Comparison of ENCODE assay signal across 19 cellular contexts in the genomic region with DNA sequence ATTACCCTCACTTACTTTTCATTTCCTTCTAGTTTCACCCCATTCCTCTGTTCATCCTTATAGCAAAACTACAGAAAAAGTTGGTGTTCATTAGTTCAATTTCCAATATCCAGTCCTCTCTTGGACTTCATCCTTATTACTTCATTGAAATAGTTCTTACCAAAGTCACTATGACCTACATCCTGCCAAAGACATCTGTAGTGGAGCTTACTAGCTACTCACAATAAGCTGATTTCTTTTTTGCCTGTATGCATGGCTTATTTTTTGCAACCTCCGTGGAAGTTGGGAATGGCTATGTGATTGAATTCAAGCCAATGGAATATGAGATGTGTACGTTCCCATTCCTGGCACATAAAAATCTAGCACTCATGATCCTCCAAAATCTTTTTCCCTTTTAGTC. TPM values are rescaled to one million over a fixed set of nuclear protein-coding genes. Genes with fewer than 3 reads are reported as not detected.
"Had no signal": no experiment of that assay in that cellular context is flagged by ENCODE, and none has a peak within 500 bp of the region (broad histone marks: within the 10 kb centered on the region; RNA-seq: fewer than 3 reads in every experiment).

No MANE protein-coding gene starts in this region.

- DNase-seq: activated CD4-positive, alpha-beta T cell treated with anti-CD3 and anti-CD28 coated beads, Interleukin-2, amount 10 ng/mL, durations not matched to agents 24 days and 14 days; activated CD8-positive, alpha-beta T cell treated with anti-CD3 and anti-CD28 coated beads for 36 hours; activated effector memory CD4-positive, alpha-beta T cell treated with anti-CD3 and anti-CD28 coated beads, Interleukin-2, amount 50 U/mL, for 16 hours; activated naive CD4-positive, alpha-beta T cell treated with anti-CD3 and anti-CD28 coated beads, Interleukin-2, amount 50 U/mL, for 16 hours; activated T-cell treated with anti-CD3 and anti-CD28 coated beads, Interleukin-2, amount 50 U/mL, for 4 hours; adrenal gland; effector CD8-positive, alpha-beta T cell; heart right ventricle; left cardiac atrium; mesendoderm; naive thymus-derived CD8-positive, alpha-beta T cell; psoas muscle; right cardiac atrium; small intestine; stimulated activated CD4-positive, alpha-beta T cell treated with anti-CD3 and anti-CD28 coated beads, Interleukin-4, amount 100 ng/mL, for 1 hour; stimulated activated naive CD8-positive, alpha-beta T cell treated with anti-CD3 and anti-CD28 coated beads, Interleukin-15, amount 100 ng/mL, for 72 hours; testis had no signal

- H3K36me3 ChIP-seq: adrenal gland, gastroesophageal sphincter, heart right ventricle had no signal

- H3K9me3 ChIP-seq: adrenal gland, gastroesophageal sphincter, heart right ventricle, psoas muscle, testis had no signal

- H3K4me3 ChIP-seq: adrenal gland, gastroesophageal sphincter, heart right ventricle, psoas muscle, testis had no signal

- ATAC-seq: activated CD8-positive, alpha-beta T cell treated with anti-CD3 and anti-CD28 coated beads for 36 hours; activated T-cell treated with anti-CD3 and anti-CD28 coated beads, Interleukin-2, amount 50 U/mL, for 4 hours; esophagus mucosa; gastroesophageal sphincter; heart right ventricle; left cardiac atrium; naive thymus-derived CD8-positive, alpha-beta T cell; psoas muscle; right cardiac atrium; stimulated activated naive CD8-positive, alpha-beta T cell treated with anti-CD3 and anti-CD28 coated beads, Interleukin-15, amount 100 ng/mL, for 72 hours had no signal

- H3K27ac ChIP-seq: adrenal gland, gastroesophageal sphincter, heart right ventricle, psoas muscle, testis had no signal

- H3K4me1 ChIP-seq: testis had no signal

- H3K27me3 ChIP-seq: adrenal gland, gastroesophageal sphincter, testis had no signal

RNA-seq across cellular contexts. Expression of a gene that starts 4.6 kb away (rescaled TPM):
- total RNA-seq: activated CD4-positive, alpha-beta T cell treated with anti-CD3 and anti-CD28 coated beads, Interleukin-2, amount 10 ng/mL, durations not matched to agents 24 days and 14 days had no signal
